In the genomic region with DNA sequence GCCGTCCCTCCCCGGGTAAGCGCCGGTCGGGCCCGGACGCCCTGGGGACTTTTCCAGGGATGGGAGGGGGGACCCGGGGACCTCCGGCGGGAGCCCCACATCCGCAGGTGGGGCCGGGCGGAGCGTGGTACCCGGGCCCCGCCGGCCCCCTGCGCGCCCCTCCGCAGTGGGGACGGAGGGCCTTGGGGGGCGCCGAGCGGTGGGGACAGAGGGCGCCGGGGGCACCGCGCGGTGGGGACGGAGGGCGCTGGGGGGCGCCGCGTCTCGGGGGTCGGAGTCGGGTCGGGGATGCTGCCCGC, we compare ENCODE assay signal across 8 cellular contexts. TPM values are rescaled to one million over a fixed set of nuclear protein-coding genes. Genes with fewer than 3 reads are reported as not detected.
DNase-seq lines count a peak whose midpoint lies in the region; ATAC-seq and TF ChIP-seq lines count a peak whose summit lies in the region.

No MANE protein-coding gene starts in this region.

- H3K36me3 Mint-ChIP-seq in HFFc6 (ENCODE audit: low read depth), result no peaks in the 10 kb centered on the region

- H3K4me3 Mint-ChIP-seq in HFFc6, result no peak overlapping the region

- peak; percentile 17 for ATAC-seq in GM21786 (IDR thresholded peaks at IDR 0.05; ENCODE audit: unreplicated experiment)

- H3K9me3 ChIP-seq in SJSA1 (replicated peaks) (no peaks in the 10 kb centered on the region), iPS DF 6.9 (ENCODE audit: control insufficient read depth, insufficient read depth, low read length) (no peaks in the 10 kb centered on the region), testis (no peaks in the 10 kb centered on the region)

- DNase-seq in SJSA1 (ENCODE audit: low read depth in 1 of 2, low spot score in 2 of 2) (no peak), iPS DF 6.9 (ENCODE audit: low read depth, low spot score) (no peak), testis (no peak), NCI-H510A (lab: John Stamatoyannopoulos, UW) (no peak), HuH-7 (ENCODE audit: low spot score) (no peak), NOMO-1 (lab: John Stamatoyannopoulos, UW; ENCODE audit: unreplicated experiment in 2 of 2) (no peak), HFFc6 (no peak)

- H3K36me3 ChIP-seq in SJSA1 (no peaks in the 10 kb centered on the region), iPS DF 6.9 (ENCODE audit: control insufficient read depth, insufficient read depth, low read length) (no peaks in the 10 kb centered on the region), testis (ENCODE audit: low read depth, missing control alignments) (no peaks in the 10 kb centered on the region)

- H3K4me1 Mint-ChIP-seq in HFFc6 (ENCODE audit: low read depth), result peaks cover 5% of the 10 kb centered on the region; the same call in 1 of the 2 replicates

- H3K27ac ChIP-seq in SJSA1 (no peak overlapping the region), iPS DF 6.9 (ENCODE audit: low read length) (no peak overlapping the region), testis (peak overlapping the region; percentile 81 to 82)

- H3K9me3 Mint-ChIP-seq in HFFc6, result no peaks in the 10 kb centered on the region

- H3K27me3 ChIP-seq in SJSA1 (replicated peaks) (peaks cover 63% of the 10 kb centered on the region), iPS DF 6.9 (ENCODE audit: control insufficient read depth, insufficient read depth, low read length) (peaks cover 17% of the 10 kb centered on the region), testis (no peaks in the 10 kb centered on the region)

- no CpG with 5 or more reads among the region's 39 CpGs for WGBS in iPS DF 6.9 (ENCODE audit: insufficient coverage, insufficient read length)
- 0 to 1% methylated on average over 1 to 13 of the region's 39 CpGs for WGBS in testis, 2 donors

- intact Hi-C loops in testis (cut with DNase I; ENCODE audit: low total_unique reads), result no loop called here

- no peak overlapping the region for H3K27ac Mint-ChIP-seq in HFFc6

- peaks cover 17% of the 10 kb centered on the region for H3K27me3 Mint-ChIP-seq in HFFc6 (ENCODE audit: insufficient read depth)

- H3K4me3 ChIP-seq in SJSA1, result peak overlapping the region; percentile 36
- H3K4me3 ChIP-seq in iPS DF 6.9 (ENCODE audit: low read length), result peak overlapping the region; percentile 94; the same call in 1 of the 2 replicates
- peak overlapping the region; percentile 69 to 81 for H3K4me3 ChIP-seq in testis

- TF ChIP-seq CTCF in testis (IDR thresholded peaks at IDR 0.05), result no peak
- TF ChIP-seq CTCF in HFFc6 (IDR thresholded peaks at IDR 0.05), result no peak

- TF ChIP-seq POLR2A in testis (IDR thresholded peaks at IDR 0.05), result no peak

- H3K4me1 ChIP-seq in SJSA1 (replicated peaks) (peaks cover 15% of the 10 kb centered on the region), iPS DF 6.9 (ENCODE audit: control insufficient read depth, insufficient read depth, low read length) (no peaks in the 10 kb centered on the region), testis (no peaks in the 10 kb centered on the region)

RNA-seq across cellular contexts. Expression of gene PLEKHG1, which starts 0.3 kb away (rescaled TPM):
- 0.08 TPM in 1 of 2 replicates, not detected in the other for total RNA-seq in SJSA1 (2014; rRNA removed; shearing (Covaris generic))
- 100 to 1,000 TPM; 104 to 130 TPM for total RNA-seq in testis
- 16.1 TPM for polyA plus RNA-seq in testis (ENCODE audit: insufficient read depth, low read depth, low replicate concordance)
- total RNA-seq in HFFc6 (2021; fragmentation: NEBNext Ultra II Directional; extraction: Animal tissue kit (Norgen Biotek cat#: 25700)), result under 1 TPM in 1 of 6 experiments, not detected in 5; 0.07 TPM

Comparison
In these comparisons a context has a peak if more than half of its experiments do, and no peak if none do; other contexts are left out.
1. H3K27ac ChIP-seq: peak in testis (2 of 2); none in SJSA1 (single experiment) and iPS DF 6.9 (single experiment).
2. H3K4me3 ChIP-seq: peak in every context shown above with its lines; median percentile 94 in iPS DF 6.9; 75 in testis; 36 in SJSA1.
3. RNA of gene PLEKHG1, which starts 0.3 kb away (total RNA-seq): 104 to 130 TPM in testis; 0.08 TPM in SJSA1 and 0.07 TPM in HFFc6; every median in the first group is over 10 times any median in the second.